9 cellular contexts compared by ENCODE assay signal in genomic region chr17:36657390-36657762, GRCh38. TPM values are rescaled to one million over a fixed set of nuclear protein-coding genes. Genes with fewer than 3 reads are reported as not detected.
DNase-seq lines count a peak whose midpoint lies in the region; ATAC-seq and TF ChIP-seq lines count a peak whose summit lies in the region.
"Had no signal": no experiment of that assay in that cellular context is flagged by ENCODE, and none has a peak within 500 bp of the region (broad histone marks: within the 10 kb centered on the region; RNA-seq: fewer than 3 reads in every experiment).

No MANE protein-coding gene starts in this region.

- H3K27ac ChIP-seq in colonic mucosa (no peak overlapping the region), subcutaneous abdominal adipose tissue (ENCODE audit: low read depth, low read length) (no peak overlapping the region)

- intact Hi-C loops in colonic mucosa (cut with DNase I) = no loop called here

- peak overlapping the region; percentile 52 for H3K4me3 Mint-ChIP-seq in activated T-cell treated with anti-CD3 and anti-CD28 coated beads, Interleukin-2, amount 50 U/mL, for 24 hours
- H3K4me3 Mint-ChIP-seq in memory B cell = peak overlapping the region; percentile 81

- no peak for DNase-seq in activated T-cell treated with anti-CD3 and anti-CD28 coated beads, Interleukin-2, amount 50 U/mL, for 24 hours
- no peak for DNase-seq in activated T-cell treated with anti-CD3 and anti-CD28 coated beads, Interleukin-2, amount 50 U/mL, for 1 hour
- no peak for DNase-seq in colonic mucosa
- no peak for DNase-seq in memory B cell (ENCODE audit: low spot score in 2 of 2)
- DNase-seq in mucosa of gallbladder (ENCODE audit: low spot score) = no peak
- DNase-seq in OCI-M1 (lab: John Stamatoyannopoulos, UW) = no peak
- DNase-seq: stimulated activated CD4-positive, alpha-beta T cell treated with anti-CD3 and anti-CD28 coated beads, Interleukin-1b, Interleukin-23, amount 100 ng/mL, for 48 hours had no signal

- no peaks in the 10 kb centered on the region for H3K4me1 ChIP-seq in colonic mucosa
- H3K4me1 ChIP-seq in subcutaneous abdominal adipose tissue (ENCODE audit: control insufficient read depth in 5 of 5, insufficient read depth in 5 of 5, low read length in 5 of 5) = peaks cover 0 to 14% (median 11%) of the 10 kb centered on the region in 5 donors

- peak overlapping the region; percentile 40 for H3K4me3 ChIP-seq in colonic mucosa
- peak overlapping the region; percentile 49 to 66 (median 54) for H3K4me3 ChIP-seq in subcutaneous abdominal adipose tissue (ENCODE audit: low read depth in 1 of 5, low read length in 5 of 5)

- no peaks in the 10 kb centered on the region for H3K9me3 Mint-ChIP-seq in activated T-cell treated with anti-CD3 and anti-CD28 coated beads, Interleukin-2, amount 50 U/mL, for 24 hours
- H3K9me3 Mint-ChIP-seq in memory B cell = no peaks in the 10 kb centered on the region

- no peak overlapping the region for H3K27ac Mint-ChIP-seq in activated T-cell treated with anti-CD3 and anti-CD28 coated beads, Interleukin-2, amount 50 U/mL, for 24 hours
- H3K27ac Mint-ChIP-seq in memory B cell = no peak overlapping the region

- no peaks in the 10 kb centered on the region for H3K36me3 Mint-ChIP-seq in activated T-cell treated with anti-CD3 and anti-CD28 coated beads, Interleukin-2, amount 50 U/mL, for 24 hours (ENCODE audit: low read depth)
- H3K36me3 Mint-ChIP-seq in memory B cell = peaks cover 2% of the 10 kb centered on the region

- peaks cover 9% of the 10 kb centered on the region for H3K27me3 ChIP-seq in colonic mucosa
- peaks cover 9 to 45% (median 29%) of the 10 kb centered on the region in 5 donors for H3K27me3 ChIP-seq in subcutaneous abdominal adipose tissue (ENCODE audit: control insufficient read depth in 5 of 5, insufficient read depth in 4 of 5, low read length in 5 of 5)

- ATAC-seq in memory B cell (ENCODE audit: low read depth) (no peak), HG02678 (IDR thresholded peaks at IDR 0.05; ENCODE audit: unreplicated experiment) (no peak)

- H3K27me3 Mint-ChIP-seq in activated T-cell treated with anti-CD3 and anti-CD28 coated beads, Interleukin-2, amount 50 U/mL, for 24 hours = peaks cover 46% of the 10 kb centered on the region
- peaks cover 35% of the 10 kb centered on the region for H3K27me3 Mint-ChIP-seq in memory B cell

- peaks cover 8% of the 10 kb centered on the region for H3K4me1 Mint-ChIP-seq in activated T-cell treated with anti-CD3 and anti-CD28 coated beads, Interleukin-2, amount 50 U/mL, for 24 hours (ENCODE audit: low read depth)
- H3K4me1 Mint-ChIP-seq in memory B cell = peaks cover 10% of the 10 kb centered on the region

- H3K9me3 ChIP-seq in colonic mucosa (no peaks in the 10 kb centered on the region), subcutaneous abdominal adipose tissue (ENCODE audit: control insufficient read depth in 5 of 5, low read length in 5 of 5) (no peaks in the 10 kb centered on the region)

- H3K9ac ChIP-seq in colonic mucosa (ENCODE audit: low read depth in 2 of 2, low read length in 2 of 2) = peak overlapping the region in 1 of 2 donors; percentile 43
- peak overlapping the region in 2 of 5 donors; percentile 64 for H3K9ac ChIP-seq in subcutaneous abdominal adipose tissue (ENCODE audit: low read length in 5 of 5)

- TF ChIP-seq CTCF in colonic mucosa (IDR thresholded peaks at IDR 0.05) = no peak

- H3K36me3 ChIP-seq in colonic mucosa (no peaks in the 10 kb centered on the region), subcutaneous abdominal adipose tissue (ENCODE audit: control insufficient read depth in 5 of 5, insufficient read depth in 5 of 5, low read length in 5 of 5) (no peaks in the 10 kb centered on the region)

RNA-seq across cellular contexts. Expression of gene MRM1, which starts 56.0 kb away (rescaled TPM):
- total RNA-seq in colonic mucosa (10 to 100 TPM in 1 of 2 donors, 1 to 10 TPM in 1; 6.2 to 26.5 TPM), mucosa of gallbladder (8.3 TPM)
